ENCODE assay signal across 19 cellular contexts in the genomic region with DNA sequence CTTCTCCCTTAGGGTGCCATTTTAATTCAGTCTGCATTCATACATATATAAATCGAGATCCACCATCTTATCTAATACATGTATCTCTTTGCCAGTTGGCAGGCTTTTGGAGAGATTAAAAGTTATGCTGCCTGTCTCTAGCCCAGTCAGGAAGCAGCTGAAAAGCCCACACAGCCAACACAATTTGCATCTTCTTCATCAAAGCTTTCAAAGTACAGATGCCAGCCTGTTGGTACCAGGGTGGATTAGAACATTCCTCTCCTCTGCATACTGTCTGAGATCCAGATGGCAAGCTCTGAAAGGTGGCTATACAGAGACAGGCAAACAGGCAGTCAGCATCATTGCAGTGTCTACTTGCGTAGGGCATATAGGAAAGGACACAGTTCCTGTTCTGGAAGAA.
DNase-seq lines count a peak whose midpoint lies in the region; ATAC-seq, FAIRE-seq and TF ChIP-seq lines count a peak whose summit lies in the region.
"Had no signal": no experiment of that assay in that cellular context is flagged by ENCODE, and none has a peak within 500 bp of the region (broad histone marks: within the 10 kb centered on the region; RNA-seq: fewer than 3 reads in every experiment).

No MANE protein-coding gene starts in this region.

- no peak overlapping the region for H3K4ac ChIP-seq in mesenchymal stem cell (ENCODE audit: low read depth in 1 of 2, low read length in 2 of 2)

- H3K27ac ChIP-seq in OCI-LY1 (ENCODE audit: low read depth, low read length, poor library complexity, severe bottlenecking) (no peak overlapping the region), mesenchymal stem cell (ENCODE audit: low read length, poor library complexity, severe bottlenecking) (no peak overlapping the region)

- H3K4me3 Mint-ChIP-seq in stimulated activated memory B cell treated with anti-CD40 and anti-IgM and Interleukin-4, amounts not matched to agents 10 μg/mL and 1 μg/mL and 100 μg/mL, for 72 hours: no peak overlapping the region
- H3K4me3 Mint-ChIP-seq: CD4-positive, alpha-beta T cell had no signal

- H3K27me3 ChIP-seq in OCI-LY1 (ENCODE audit: insufficient read depth, low read length) (no peaks in the 10 kb centered on the region), mesenchymal stem cell (ENCODE audit: control insufficient read depth in 1 of 2, insufficient read depth in 1 of 2, low read length in 2 of 2) (no peaks in the 10 kb centered on the region)

- H3K9ac ChIP-seq in OCI-LY1 (ENCODE audit: low read length) (no peak overlapping the region), mesenchymal stem cell (ENCODE audit: low read length) (no peak overlapping the region)

- H3K14ac ChIP-seq in mesenchymal stem cell (ENCODE audit: low read length in 2 of 2): no peak overlapping the region

- H3K36me3 Mint-ChIP-seq in stimulated activated memory B cell treated with anti-CD40 and anti-IgM and Interleukin-4, amounts not matched to agents 10 μg/mL and 1 μg/mL and 100 μg/mL, for 72 hours: no peaks in the 10 kb centered on the region

- no peak overlapping the region for H3K23ac ChIP-seq in mesenchymal stem cell (ENCODE audit: low read length in 2 of 2)

- peak overlapping the region in 1 of 2 experiments; percentile 84 for H2BK12ac ChIP-seq in mesenchymal stem cell (ENCODE audit: low read length in 2 of 2)

- FAIRE-seq in GM18507 (lab: Jason Lieb, UNC): peak; percentile 15
- FAIRE-seq: H54, K562 had no signal

- H4K8ac ChIP-seq in mesenchymal stem cell (ENCODE audit: low read length): peak overlapping the region; percentile 12

- H3K9me3 ChIP-seq in OCI-LY1 (ENCODE audit: low read length) (no peaks in the 10 kb centered on the region), mesenchymal stem cell (ENCODE audit: control insufficient read depth, low read length) (no peaks in the 10 kb centered on the region)

- H3K79me1 ChIP-seq in mesenchymal stem cell (replicated peaks; ENCODE audit: low read length, poor library complexity, severe bottlenecking): no peaks in the 10 kb centered on the region

- peak overlapping the region; percentile 17; the same call in 1 of the 2 replicates for H3K4me2 ChIP-seq in OCI-LY1 (ENCODE audit: low read length)
- no peak overlapping the region for H3K4me2 ChIP-seq in mesenchymal stem cell (ENCODE audit: low read length, poor library complexity, severe bottlenecking)

- H2AFZ ChIP-seq in OCI-LY1 (ENCODE audit: low read length): no peak overlapping the region
- no peak overlapping the region for H2AFZ ChIP-seq in mesenchymal stem cell (ENCODE audit: low read depth, low read length)

- no peak for DNase-seq in GM18507 (ENCODE audit: extremely low spot score, insufficient read length, low read depth)
- DNase-seq in mesenchymal stem cell: no peak
- DNase-seq in ACHN: no peak
- DNase-seq in NCI-H1105 (lab: John Stamatoyannopoulos, UW): no peak
- no peak for DNase-seq in HuH-7.5 (ENCODE audit: low spot score)
- DNase-seq: CD4-positive, alpha-beta T cell; COR-L47; DND-41; NCI-H1105 treated with DMSO at 0.1 percent for 48 hours; NCI-H1694; NCI-H2081; NCI-H2171; NCI-H345; PC-3; Right ventricle myocardium superior had no signal

- 100% methylated on average over 2 of the region's 2 CpGs for WGBS in mesenchymal stem cell

- H3K79me2 ChIP-seq in OCI-LY1 (ENCODE audit: insufficient read depth, low read length): no peaks in the 10 kb centered on the region

- no peaks in the 10 kb centered on the region for H3K9me3 Mint-ChIP-seq in stimulated activated memory B cell treated with anti-CD40 and anti-IgM and Interleukin-4, amounts not matched to agents 10 μg/mL and 1 μg/mL and 100 μg/mL, for 72 hours
- H3K9me3 Mint-ChIP-seq: CD4-positive, alpha-beta T cell had no signal

- ATAC-seq in stimulated activated memory B cell treated with anti-CD40 and anti-IgM and Interleukin-4, amounts not matched to agents 10 μg/mL and 1 μg/mL and 100 μg/mL, for 72 hours: peak; percentile 34
- ATAC-seq: K562, PC-3 had no signal

- H4K20me1 ChIP-seq in OCI-LY1 (ENCODE audit: insufficient read depth, low read length): no peaks in the 10 kb centered on the region

- H4K91ac ChIP-seq in mesenchymal stem cell (ENCODE audit: low read length): peak overlapping the region; percentile 11

- no peak overlapping the region for H2BK15ac ChIP-seq in mesenchymal stem cell (ENCODE audit: low read depth, poor library complexity, severe bottlenecking)

- H3K27me3 Mint-ChIP-seq in stimulated activated memory B cell treated with anti-CD40 and anti-IgM and Interleukin-4, amounts not matched to agents 10 μg/mL and 1 μg/mL and 100 μg/mL, for 72 hours: no peaks in the 10 kb centered on the region
- H3K27me3 Mint-ChIP-seq: CD4-positive, alpha-beta T cell had no signal

- H3K4me3 ChIP-seq in OCI-LY1 (ENCODE audit: low read depth, low read length, poor library complexity, severe bottlenecking) (no peak overlapping the region), mesenchymal stem cell (ENCODE audit: insufficient read depth in 1 of 2, low read depth in 1 of 2, low read length in 2 of 2) (no peak overlapping the region)
- H3K4me3 ChIP-seq: K562 had no signal

- peaks cover 12% of the 10 kb centered on the region for H3K36me3 ChIP-seq in OCI-LY1 (ENCODE audit: insufficient read depth, low read length)
- no peaks in the 10 kb centered on the region for H3K36me3 ChIP-seq in mesenchymal stem cell (ENCODE audit: control insufficient read depth in 1 of 2, insufficient read depth in 2 of 2, low read depth in 1 of 2, low read length in 2 of 2)

- H3K18ac ChIP-seq in mesenchymal stem cell (ENCODE audit: low read depth in 1 of 2, low read length in 2 of 2): no peak overlapping the region

- H3K4me1 Mint-ChIP-seq in stimulated activated memory B cell treated with anti-CD40 and anti-IgM and Interleukin-4, amounts not matched to agents 10 μg/mL and 1 μg/mL and 100 μg/mL, for 72 hours: peaks cover 50% of the 10 kb centered on the region

- H3F3A ChIP-seq in OCI-LY1 (ENCODE audit: insufficient read depth, low read length): no peaks in the 10 kb centered on the region

- H3K4me1 ChIP-seq in OCI-LY1 (ENCODE audit: insufficient read depth, low read length, severe bottlenecking) (peaks cover 35% of the 10 kb centered on the region), mesenchymal stem cell (ENCODE audit: control insufficient read depth, insufficient read depth, low read depth, low read length) (no peaks in the 10 kb centered on the region)

- H2BK5ac ChIP-seq in mesenchymal stem cell (ENCODE audit: low read depth, low read length, poor library complexity, severe bottlenecking): no peak overlapping the region

- H2AK5ac ChIP-seq in mesenchymal stem cell (ENCODE audit: low read length, severe bottlenecking): no peak overlapping the region

- peak overlapping the region; percentile 18 for H3K27ac Mint-ChIP-seq in stimulated activated memory B cell treated with anti-CD40 and anti-IgM and Interleukin-4, amounts not matched to agents 10 μg/mL and 1 μg/mL and 100 μg/mL, for 72 hours
- H3K27ac Mint-ChIP-seq: CD4-positive, alpha-beta T cell had no signal

- H3K9me2 ChIP-seq in OCI-LY1 (ENCODE audit: low read depth, low read length): no peaks in the 10 kb centered on the region

- H2BK120ac ChIP-seq in mesenchymal stem cell (ENCODE audit: low read depth, low read length): no peak overlapping the region

- in situ Hi-C loops in ACHN (cut with HindIII; ENCODE audit: low pct_ligation_motif_present, low pct_unique_long_range_greater_than_20kb, low sequenced_read_pairs): no loop called here

- TF ChIP-seq CTCF in OCI-LY1 (IDR thresholded peaks at IDR 0.05; ENCODE audit: low read length): no peak
